Comparison of ENCODE assay signal across 28 cellular contexts in the genomic region with DNA sequence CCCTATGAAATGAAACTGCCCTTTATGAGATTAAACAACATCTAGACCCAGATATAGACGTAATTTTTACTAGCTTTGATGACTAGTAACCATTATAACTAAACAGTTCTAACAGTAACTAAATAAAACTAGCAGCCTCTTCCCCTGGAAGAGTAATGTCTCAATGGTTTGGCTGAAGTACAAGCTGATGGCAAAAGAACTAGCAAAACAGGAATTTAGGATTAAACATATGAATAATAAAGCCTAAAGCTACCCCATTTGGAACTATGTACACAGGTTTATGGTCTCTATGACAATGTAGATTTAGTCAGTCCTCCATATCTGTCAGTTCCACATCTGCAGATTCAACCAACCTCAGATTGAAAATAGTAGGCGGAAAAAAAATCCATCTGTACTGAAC.
"Had no signal": no experiment of that assay in that cellular context is flagged by ENCODE, and none has a peak within 500 bp of the region (broad histone marks: within the 10 kb centered on the region; RNA-seq: fewer than 3 reads in every experiment).

No MANE protein-coding gene starts in this region.

- H3K27ac ChIP-seq: ascending aorta, breast epithelium, esophagus muscularis mucosa had no signal

- H3K36me3 Mint-ChIP-seq: activated CD4-positive, alpha-beta memory T cell treated with anti-CD3 and anti-CD28 coated beads for 36 hours; activated naive CD4-positive, alpha-beta T cell treated with anti-CD3 and anti-CD28 coated beads, Interleukin-2, amount 10 ng/mL, durations not matched to agents 7 days and 5 days; activated naive CD4-positive, alpha-beta T cell treated with anti-CD3 and anti-CD28 coated beads, Interleukin-2, amount 50 U/mL, for 72 hours; brain had no signal

- H3K4me1 ChIP-seq: breast epithelium had no signal

- H3K4me3 Mint-ChIP-seq: activated CD4-positive, alpha-beta memory T cell treated with anti-CD3 and anti-CD28 coated beads for 36 hours; activated CD4-positive, alpha-beta T cell treated with anti-CD3 and anti-CD28 coated beads for 36 hours; activated CD4-positive, alpha-beta T cell treated with anti-CD3 and anti-CD28 coated beads, Interleukin-2, amount 10 ng/mL, durations not matched to agents 24 days and 14 days; activated naive CD4-positive, alpha-beta T cell treated with anti-CD3 and anti-CD28 coated beads, Interleukin-2, amount 10 ng/mL, durations not matched to agents 7 days and 5 days; activated naive CD8-positive, alpha-beta T cell treated with anti-CD3 and anti-CD28 coated beads, Interleukin-2, amount 10 ng/mL, durations not matched to agents 7 days and 5 days; activated T-cell treated with anti-CD3 and anti-CD28 coated beads, Interleukin-2, amount 50 U/mL, for 24 hours; activated T-cell treated with anti-CD3 and anti-CD28 coated beads, Interleukin-2, amount 50 U/mL, for 72 hours; T-helper 17 cell; T-helper 2 cell treated with Interferon-gamma antibody and Interleukin-4, amounts not matched to agents 5 μg/mL and 100 μg/mL, for 36 hours had no signal

- H3K27me3 Mint-ChIP-seq: activated CD4-positive, alpha-beta memory T cell treated with anti-CD3 and anti-CD28 coated beads for 36 hours; activated CD4-positive, alpha-beta T cell treated with anti-CD3 and anti-CD28 coated beads for 36 hours; activated T-cell treated with anti-CD3 and anti-CD28 coated beads, Interleukin-2, amount 50 U/mL, for 24 hours; brain; T-helper 17 cell had no signal

- H3K9me3 Mint-ChIP-seq: activated CD4-positive, alpha-beta memory T cell treated with anti-CD3 and anti-CD28 coated beads for 36 hours; activated CD4-positive, alpha-beta T cell treated with anti-CD3 and anti-CD28 coated beads, Interleukin-2, amount 10 ng/mL, durations not matched to agents 24 days and 14 days; activated naive CD4-positive, alpha-beta T cell treated with anti-CD3 and anti-CD28 coated beads, Interleukin-2, amount 10 ng/mL, durations not matched to agents 7 days and 5 days; activated naive CD8-positive, alpha-beta T cell treated with anti-CD3 and anti-CD28 coated beads, Interleukin-2, amount 10 ng/mL, durations not matched to agents 7 days and 5 days; activated T-cell treated with anti-CD3 and anti-CD28 coated beads, Interleukin-2, amount 50 U/mL, for 24 hours; activated T-cell treated with anti-CD3 and anti-CD28 coated beads, Interleukin-2, amount 50 U/mL, for 72 hours; brain; T-helper 2 cell treated with Interferon-gamma antibody and Interleukin-4, amounts not matched to agents 5 μg/mL and 100 μg/mL, for 36 hours had no signal

- H3K27me3 ChIP-seq: ascending aorta, breast epithelium, esophagus muscularis mucosa had no signal

- FAIRE-seq: colon, endometrium, endothelial cell of umbilical vein had no signal

- H3K36me3 ChIP-seq: ascending aorta, breast epithelium, esophagus muscularis mucosa had no signal

- H3K9me3 ChIP-seq: ascending aorta, breast epithelium, esophagus muscularis mucosa had no signal

- H3K27ac Mint-ChIP-seq: activated CD4-positive, alpha-beta memory T cell treated with anti-CD3 and anti-CD28 coated beads for 36 hours; activated CD4-positive, alpha-beta T cell treated with anti-CD3 and anti-CD28 coated beads for 36 hours; activated CD4-positive, alpha-beta T cell treated with anti-CD3 and anti-CD28 coated beads, Interleukin-2, amount 10 ng/mL, durations not matched to agents 24 days and 14 days; activated naive CD4-positive, alpha-beta T cell treated with anti-CD3 and anti-CD28 coated beads, Interleukin-2, amount 10 ng/mL, durations not matched to agents 7 days and 5 days; activated naive CD4-positive, alpha-beta T cell treated with anti-CD3 and anti-CD28 coated beads, Interleukin-2, amount 50 U/mL, for 72 hours; activated naive CD8-positive, alpha-beta T cell treated with anti-CD3 and anti-CD28 coated beads, Interleukin-2, amount 10 ng/mL, durations not matched to agents 7 days and 5 days; activated T-cell treated with anti-CD3 and anti-CD28 coated beads, Interleukin-2, amount 50 U/mL, for 24 hours; activated T-cell treated with anti-CD3 and anti-CD28 coated beads, Interleukin-2, amount 50 U/mL, for 72 hours; brain; T-helper 17 cell; T-helper 2 cell treated with Interferon-gamma antibody and Interleukin-4, amounts not matched to agents 5 μg/mL and 100 μg/mL, for 36 hours had no signal

- H3K4me3 ChIP-seq: ascending aorta, breast epithelium, esophagus muscularis mucosa had no signal

- DNase-seq: activated CD4-positive, alpha-beta memory T cell treated with anti-CD3 and anti-CD28 coated beads for 36 hours; activated CD4-positive, alpha-beta T cell treated with anti-CD3 and anti-CD28 coated beads for 36 hours; activated CD4-positive, alpha-beta T cell treated with anti-CD3 and anti-CD28 coated beads, Interleukin-2, amount 10 ng/mL, durations not matched to agents 24 days and 14 days; activated CD4-positive, CD25-positive, alpha-beta regulatory T cell; activated CD4-positive, CD25-positive, alpha-beta regulatory T cell treated with anti-CD3 and anti-CD28 coated beads, Interleukin-2, amount 50 U/mL, for 72 hours; activated CD8-positive, alpha-beta memory T cell treated with anti-CD3 and anti-CD28 coated beads, Interleukin-2, amount 50 U/mL, for 48 hours; activated gamma-delta T cell; activated naive CD4-positive, alpha-beta T cell; activated naive CD4-positive, alpha-beta T cell treated with anti-CD3 and anti-CD28 coated beads, Interleukin-2, amount 10 ng/mL, durations not matched to agents 7 days and 5 days; activated naive CD8-positive, alpha-beta T cell treated with anti-CD3 and anti-CD28 coated beads, Interleukin-2, amount 10 ng/mL, durations not matched to agents 7 days and 5 days; activated T-cell treated with anti-CD3 and anti-CD28 coated beads for 4 hours; activated T-cell treated with anti-CD3 and anti-CD28 coated beads, Interleukin-2, amount 50 U/mL, for 24 hours; activated T-cell treated with anti-CD3 and anti-CD28 coated beads, Interleukin-2, amount 50 U/mL, for 72 hours; effector CD8-positive, alpha-beta T cell; foreskin melanocyte; head of caudate nucleus; T-helper 1 cell; T-helper 17 cell; T1000 had no signal
